8 cellular contexts compared by ENCODE assay signal in the genomic region with DNA sequence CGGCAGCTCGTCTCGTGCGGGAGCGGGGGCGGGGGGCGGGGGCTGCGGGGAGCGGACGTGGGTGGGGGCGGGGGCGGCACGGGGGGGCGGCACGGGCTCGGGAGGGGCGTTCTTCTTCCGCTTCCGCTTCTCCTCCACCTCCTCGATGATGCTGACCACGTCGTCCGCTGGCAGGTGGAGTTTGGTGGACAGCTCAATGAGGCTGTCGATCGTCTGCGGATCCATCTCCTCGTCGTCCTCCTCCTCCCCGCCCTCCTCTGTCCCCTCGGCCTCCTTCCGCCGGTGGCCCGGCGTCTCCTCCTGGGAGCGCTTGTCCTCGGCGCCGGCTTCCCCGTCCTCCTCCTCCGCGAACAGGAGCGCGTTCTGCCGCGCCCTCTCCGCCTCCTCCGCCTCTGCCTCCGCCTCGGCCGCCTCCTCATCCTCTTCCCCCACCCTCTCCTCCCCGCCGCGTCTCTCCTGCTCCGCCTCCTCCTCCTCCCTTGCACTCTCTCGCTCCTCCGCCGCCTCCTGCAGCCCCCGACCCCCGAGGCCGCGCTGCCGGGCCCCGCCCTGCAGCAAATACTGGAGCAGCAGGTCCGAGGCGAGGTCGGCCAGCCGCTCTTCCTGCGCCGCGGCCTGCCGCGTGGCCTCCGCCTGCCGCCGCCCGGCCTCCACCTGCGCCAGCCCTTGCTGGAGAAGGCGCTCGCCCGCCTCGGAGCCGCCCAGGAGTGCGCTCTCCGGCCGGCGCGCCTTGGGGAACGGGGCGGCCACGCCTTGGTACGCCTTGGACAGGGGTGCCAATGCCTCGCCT. TPM values are rescaled to one million over a fixed set of nuclear protein-coding genes. Genes with fewer than 3 reads are reported as not detected.
DNase-seq lines count a peak whose midpoint lies in the region; ATAC-seq and TF ChIP-seq lines count a peak whose summit lies in the region.

No MANE protein-coding gene starts in this region.

- H3K36me3 ChIP-seq in heart left ventricle (peaks cover 0 to 21% (median 10%) of the 10 kb centered on the region in 9 donors), tibial artery (peaks cover 23 to 26% (median 25%) of the 10 kb centered on the region in 3 donors)

- H3K4me3 Mint-ChIP-seq in activated naive CD4-positive, alpha-beta T cell treated with anti-CD3 and anti-CD28 coated beads, Interleukin-2, amount 10 ng/mL, durations not matched to agents 7 days and 5 days, result peak overlapping the region; percentile 70

- no peak for TF ChIP-seq CTCF in heart left ventricle (IDR thresholded peaks at IDR 0.05)
- no peak for TF ChIP-seq CTCF in tibial artery (IDR thresholded peaks at IDR 0.05)

- H3K4me1 Mint-ChIP-seq in activated naive CD4-positive, alpha-beta T cell treated with anti-CD3 and anti-CD28 coated beads, Interleukin-2, amount 10 ng/mL, durations not matched to agents 7 days and 5 days, result peaks cover 38% of the 10 kb centered on the region

- H3K27ac Mint-ChIP-seq in activated naive CD4-positive, alpha-beta T cell treated with anti-CD3 and anti-CD28 coated beads, Interleukin-2, amount 10 ng/mL, durations not matched to agents 7 days and 5 days, result no peak overlapping the region

- no peaks in the 10 kb centered on the region for H3K9me3 Mint-ChIP-seq in activated naive CD4-positive, alpha-beta T cell treated with anti-CD3 and anti-CD28 coated beads, Interleukin-2, amount 10 ng/mL, durations not matched to agents 7 days and 5 days

- ATAC-seq in heart left ventricle (no peak), Right ventricle myocardium superior (ENCODE audit: poor library complexity) (no peak), GM18858 (IDR thresholded peaks at IDR 0.05; ENCODE audit: unreplicated experiment) (no peak)

- H3K27ac ChIP-seq in heart left ventricle (peak overlapping the region in 2 of 12 donors; percentile 24 to 61), tibial artery (no peak overlapping the region)

- H3K9me3 ChIP-seq in heart left ventricle (no peaks in the 10 kb centered on the region), tibial artery (no peaks in the 10 kb centered on the region)

- H3K36me3 Mint-ChIP-seq in activated naive CD4-positive, alpha-beta T cell treated with anti-CD3 and anti-CD28 coated beads, Interleukin-2, amount 10 ng/mL, durations not matched to agents 7 days and 5 days, result peaks cover 7% of the 10 kb centered on the region

- no peak for TF ChIP-seq POLR2A in heart left ventricle (IDR thresholded peaks at IDR 0.05)

- CTCF ChIA-PET in activated naive CD4-positive, alpha-beta T cell treated with anti-CD3 and anti-CD28 coated beads, Interleukin-2, amount 10 ng/mL, durations not matched to agents 7 days and 5 days (lab: Charles Lee), result interaction anchor here (1.2 to 2.9 kb wide), 2 partner anchors 10 to 19 kb away, joined by 3 to 12 read pairs; no protein-coding TSS in a partner anchor

- peaks cover 70% of the 10 kb centered on the region for H3K27me3 Mint-ChIP-seq in activated naive CD4-positive, alpha-beta T cell treated with anti-CD3 and anti-CD28 coated beads, Interleukin-2, amount 10 ng/mL, durations not matched to agents 7 days and 5 days

- peaks cover 35 to 77% (median 55%) of the 10 kb centered on the region in 9 donors for H3K27me3 ChIP-seq in heart left ventricle
- H3K27me3 ChIP-seq in tibial artery, result peaks cover 5 to 100% of the 10 kb centered on the region in 2 donors

- H3K4me1 ChIP-seq in heart left ventricle (peaks cover 3 to 45% (median 31%) of the 10 kb centered on the region in 12 donors), tibial artery (peaks cover 0 to 40% (median 36%) of the 10 kb centered on the region in 4 donors)

- H3K4me3 ChIP-seq in heart left ventricle, result peak overlapping the region in 10 of 12 donors; percentile 16 to 50 (median 37)
- H3K4me3 ChIP-seq in tibial artery, result peak overlapping the region; percentile 22 to 48

- intact Hi-C loops in heart left ventricle (cut with DNase I) (no loop called here), Right ventricle myocardium superior (cut with DNase I) (no loop called here), tibial artery (cut with DNase I; ENCODE audit: low total_unique reads) (loop anchor here (10.0 kb wide), 1 partner anchor 269 kb away; a partner anchor contains a TSS)

- peak in 1 of 5 donors; percentile 43 for DNase-seq in heart left ventricle
- DNase-seq in Right ventricle myocardium superior, result no peak
- peak; percentile 60 for DNase-seq in NCI-H2171 treated with DMSO at 0.1 percent for 48 hours (lab: John Stamatoyannopoulos, UW)
- DNase-seq in activated naive CD4-positive, alpha-beta T cell treated with anti-CD3 and anti-CD28 coated beads, Interleukin-2, amount 10 ng/mL, durations not matched to agents 7 days and 5 days, result peak; percentile 66
- peak; percentile 42 for DNase-seq in iris pigment epithelial cell (ENCODE audit: low read depth)
- DNase-seq in tibial artery, result no peak
- DNase-seq in superior temporal gyrus (ENCODE audit: extremely low spot score), result no peak

- 1 to 4% (median 1%) methylated on average over 45 to 90 of the region's 92 CpGs for WGBS in heart left ventricle, 4 donors

RNA-seq across cellular contexts. Expression of a gene that starts 1.9 kb away (rescaled TPM):
- total RNA-seq in heart left ventricle (under 1 TPM in 2 of 9 donors, not detected in 7; 0.09 to 0.19 TPM), Right ventricle myocardium superior (not detected)
- polyA plus RNA-seq in heart left ventricle, result under 1 TPM in 1 of 2 donors, not detected in 1; 0.14 TPM

RNA-seq across cellular contexts. Expression of a gene that starts 9.2 kb away (rescaled TPM):
- total RNA-seq in heart left ventricle (10 to 100 TPM in 8 of 9 donors, 1 to 10 TPM in 1; 9.9 to 24.5 (median 12.8) TPM), Right ventricle myocardium superior (14.1 TPM)
- polyA plus RNA-seq in heart left ventricle, result 10 to 100 TPM; 15.9 to 41.8 TPM

RNA-seq across cellular contexts. Expression of a gene that starts 16.6 kb away (rescaled TPM):
- total RNA-seq in heart left ventricle (under 1 TPM in 1 of 9 donors, not detected in 8; 0.23 TPM), Right ventricle myocardium superior (not detected)
- not detected for polyA plus RNA-seq in heart left ventricle

RNA-seq across cellular contexts. Expression of a gene that starts 36.6 kb away (rescaled TPM):
- total RNA-seq in heart left ventricle, result 100 to 1,000 TPM in 1 of 9 donors, 10 to 100 TPM in 4, 1 to 10 TPM in 4; 1.3 to 153 (median 13.9) TPM
- 100 to 1,000 TPM in 1 of 2 donors, 1 to 10 TPM in 1; 3.4 to 595 TPM for polyA plus RNA-seq in heart left ventricle
- 1.6 TPM for total RNA-seq in Right ventricle myocardium superior

RNA-seq across cellular contexts. Expression of a gene that starts 37.4 kb away (rescaled TPM):
- not detected for total RNA-seq in heart left ventricle
- polyA plus RNA-seq in heart left ventricle, result not detected
- not detected for total RNA-seq in Right ventricle myocardium superior

Comparison
In these comparisons a context has a peak if more than half of its experiments do, and no peak if none do; other contexts are left out.
1. DNase-seq: peak in NCI-H2171 treated with DMSO at 0.1 percent for 48 hours (single experiment), activated naive CD4-positive, alpha-beta T cell treated with anti-CD3 and anti-CD28 coated beads, Interleukin-2, amount 10 ng/mL, durations not matched to agents 7 days and 5 days (single experiment) and iris pigment epithelial cell (single experiment); none in Right ventricle myocardium superior (single experiment), tibial artery (0 of 2) and superior temporal gyrus (single experiment).